In the genomic region with DNA sequence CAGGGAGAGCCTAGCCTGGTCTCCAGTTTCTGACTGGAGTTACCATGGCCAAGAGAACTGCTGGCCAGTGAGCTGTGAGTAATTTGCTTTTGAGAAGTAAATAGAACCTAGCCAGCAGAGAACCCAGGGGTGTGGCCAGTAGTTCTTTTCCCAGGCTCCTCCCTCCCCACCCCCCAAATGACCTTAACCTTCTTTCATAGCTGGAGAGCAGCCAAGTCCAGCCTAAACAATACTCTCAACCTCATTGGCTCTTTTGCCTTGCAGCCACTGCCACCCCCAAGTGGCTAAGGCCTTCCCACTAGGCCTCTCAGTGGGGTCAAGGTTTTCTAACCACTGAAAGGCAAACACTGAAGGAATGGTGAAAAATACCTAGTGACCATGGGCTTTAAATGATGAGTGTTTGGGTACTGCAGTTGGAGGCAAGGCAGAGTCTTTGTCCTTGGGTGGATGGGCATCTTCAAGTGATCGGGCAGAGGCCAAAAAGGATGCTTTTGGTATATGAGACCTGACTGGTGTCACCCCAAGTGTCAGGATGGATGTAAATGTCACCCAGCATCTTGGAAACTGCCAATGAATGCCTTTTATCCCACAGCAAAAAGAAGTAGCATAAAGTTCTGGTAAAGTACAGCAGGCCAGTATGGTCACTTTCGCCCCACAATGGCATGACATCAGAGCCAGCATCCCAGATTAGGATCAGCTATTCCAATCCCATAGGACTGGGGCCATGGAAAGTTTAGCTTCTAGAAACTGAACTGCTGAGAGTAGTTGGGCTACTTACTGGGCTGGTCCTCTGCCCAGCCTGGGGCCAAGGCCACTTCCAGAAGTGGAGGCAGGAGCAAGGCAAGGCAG, we compare ENCODE assay signal across 1 cellular context.
TF ChIP-seq lines count a peak whose summit lies in the region.

No MANE protein-coding gene starts in this region.

TF ChIP-seq in endothelial cell of umbilical vein, 7 proteins besides CTCF, POLR2A, EP300 and RAD21:
- TF ChIP-seq, protein P1, sequence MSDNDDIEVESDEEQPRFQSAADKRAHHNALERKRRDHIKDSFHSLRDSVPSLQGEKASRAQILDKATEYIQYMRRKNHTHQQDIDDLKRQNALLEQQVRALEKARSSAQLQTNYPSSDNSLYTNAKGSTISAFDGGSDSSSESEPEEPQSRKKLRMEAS (IDR thresholded peaks at IDR 0.05; ENCODE audit: insufficient read depth, insufficient read length): no peak
- TF ChIP-seq FOS (IDR thresholded peaks at IDR 0.05; ENCODE audit: borderline replicate concordance, insufficient read depth, low read length) (no peak), GATA2 (IDR thresholded peaks at IDR 0.05; ENCODE audit: insufficient read depth, insufficient read length, low read depth, low read length) (no peak), MYC (IDR thresholded peaks at IDR 0.05; ENCODE audit: low read depth, low read length) (no peak), POLR2AphosphoS5 (IDR thresholded peaks at IDR 0.05; ENCODE audit: insufficient read depth, low read depth, low read length) (no peak), JUN (IDR thresholded peaks at IDR 0.05; ENCODE audit: borderline replicate concordance, insufficient read depth, insufficient read length, low read depth) (no peak), EZH2 (IDR thresholded peaks at IDR 0.05; ENCODE audit: borderline replicate concordance, low read depth, low read length, severe bottlenecking) (no peak)
TF ChIP-seq in endothelial cell of umbilical vein: peak in this region for 0.
